Comparison of ENCODE assay signal across 2 cellular contexts in the genomic region with DNA sequence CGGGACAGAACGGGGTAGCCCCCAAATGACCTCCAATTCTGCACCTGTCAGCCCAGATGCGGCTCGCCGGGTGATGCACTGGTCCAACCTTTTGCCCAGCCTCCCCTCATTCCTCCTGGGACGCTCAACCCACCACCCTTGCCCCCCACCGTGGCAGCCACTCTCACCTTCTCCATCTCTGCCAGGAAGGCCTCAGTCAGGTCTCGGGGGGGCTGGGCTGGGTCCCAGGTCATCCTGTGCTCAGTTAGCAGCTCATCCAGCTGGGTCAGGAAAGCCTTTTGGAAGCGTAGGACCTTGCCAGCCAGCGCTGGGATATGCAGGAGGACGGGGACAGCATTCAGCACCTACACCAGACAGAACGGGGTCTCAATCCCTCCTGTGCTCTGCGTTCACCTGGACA. TPM values are rescaled to one million over a fixed set of nuclear protein-coding genes. Genes with fewer than 3 reads are reported as not detected.
"Had no signal": no experiment of that assay in that cellular context is flagged by ENCODE, and none has a peak within 500 bp of the region (broad histone marks: within the 10 kb centered on the region; RNA-seq: fewer than 3 reads in every experiment).

No MANE protein-coding gene starts in this region.

RNA-seq across cellular contexts. Expression of a gene that starts 2.6 kb away (rescaled TPM):
- total RNA-seq: M059J, Right ventricle myocardium superior had no signal
